ENCODE assay signal across 12 cellular contexts in the genomic region with DNA sequence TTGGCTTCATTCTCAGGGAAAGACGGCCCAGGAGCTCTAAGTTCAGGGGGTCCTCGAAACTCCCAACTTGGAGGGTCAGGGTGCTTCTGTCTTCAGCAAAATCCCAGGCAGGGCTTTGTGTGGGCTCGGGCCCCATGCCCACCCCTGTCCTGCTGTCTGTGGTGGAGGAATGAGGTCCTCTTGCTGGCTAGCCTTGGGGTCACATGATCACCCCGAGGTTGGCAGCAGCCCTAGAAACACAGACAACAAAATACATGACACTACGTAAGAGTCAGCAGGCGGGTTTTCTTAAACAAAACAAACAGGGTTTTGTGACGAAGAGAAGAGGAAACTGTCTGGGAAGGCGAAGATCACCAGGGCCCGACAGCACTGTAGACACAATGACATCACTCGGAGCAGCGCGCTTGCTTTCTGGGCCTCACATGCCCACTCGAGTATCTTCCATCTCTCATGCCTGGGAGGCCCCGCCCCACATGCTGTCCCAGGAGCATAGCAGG.
DNase-seq lines count a peak whose midpoint lies in the region; ATAC-seq, FAIRE-seq and TF ChIP-seq lines count a peak whose summit lies in the region.
"Had no signal": no experiment of that assay in that cellular context is flagged by ENCODE, and none has a peak within 500 bp of the region (broad histone marks: within the 10 kb centered on the region; RNA-seq: fewer than 3 reads in every experiment).

No MANE protein-coding gene starts in this region.

- TF ChIP-seq RAD21 in H1 (IDR thresholded peaks at IDR 0.05 in 1 of 2, conservative IDR thresholded peaks at IDR 0.05 in 1 of 2; ENCODE audit: low read depth in 2 of 2, low read length in 2 of 2): no peak

- peaks cover 2% of the 10 kb centered on the region; the same call in 1 of the 2 replicates for H3K79me1 ChIP-seq in H1 (ENCODE audit: low read depth, low read length)

- TF ChIP-seq CTCF in left ventricle myocardium inferior (IDR thresholded peaks at IDR 0.05; ENCODE audit: borderline replicate concordance) (no peak), H1 (IDR thresholded peaks at IDR 0.05; ENCODE audit: control extremely low read depth in 1 of 3, insufficient read depth in 1 of 3, low read depth in 1 of 3, low read length in 3 of 3) (no peak)

- peaks cover 0 to 2% of the 10 kb centered on the region in 2 experiments for H4K20me1 ChIP-seq in H1 (replicated peaks in 1 of 2; ENCODE audit: control insufficient read depth in 1 of 2, insufficient read depth in 2 of 2, low read length in 2 of 2)

- DNase-seq in Right ventricle myocardium superior (no peak), left ventricle myocardium inferior (no peak), H1 (ENCODE audit: low read depth in 1 of 2, low spot score in 2 of 2) (no peak), SKM-1 treated with dmso at 0.1 percent for 144 hours (lab: John Stamatoyannopoulos, UW; ENCODE audit: unreplicated experiment) (no peak), NCI-H2081 (lab: John Stamatoyannopoulos, UW) (no peak), GDM1 (lab: John Stamatoyannopoulos, UW) (no peak)
- DNase-seq: cortex of kidney had no signal

- peak overlapping the region; percentile 41 for H3K4ac ChIP-seq in H1 (replicated peaks; ENCODE audit: insufficient read length, low read depth, low read length)

- peaks cover 14% of the 10 kb centered on the region; the same call in 1 of the 2 replicates for H3K23me2 ChIP-seq in H1 (ENCODE audit: low read depth, low read length)

- H2BK20ac ChIP-seq in H1 (ENCODE audit: low read length): no peak overlapping the region

- no peak overlapping the region for H4K5ac ChIP-seq in H1 (ENCODE audit: insufficient read length, low read depth, low read length)

- peak overlapping the region; percentile 70; the same call in 1 of the 2 replicates for H2AK5ac ChIP-seq in H1 (ENCODE audit: low read depth, low read length)

- H3K36me3 ChIP-seq in left ventricle myocardium inferior (no peaks in the 10 kb centered on the region), H1 (ENCODE audit: control insufficient read depth in 2 of 4, insufficient read depth in 4 of 4, low read length in 3 of 4) (no peaks in the 10 kb centered on the region), mesodermal cell (ENCODE audit: control insufficient read depth, insufficient read depth, low read length) (no peaks in the 10 kb centered on the region)
- H3K36me3 ChIP-seq: BLaER1 treated with 17β-estradiol and CSF1 and Interleukin-3, amounts not matched to agents 10 nM and 100 nM; thoracic aorta had no signal

- no peak for TF ChIP-seq POLR2A in H1 (IDR thresholded peaks at IDR 0.05; ENCODE audit: control extremely low read depth in 1 of 2, low read depth in 2 of 2, low read length in 2 of 2)

- H3K27me3 ChIP-seq in left ventricle myocardium inferior (ENCODE audit: low read depth) (no peaks in the 10 kb centered on the region), H1 (replicated peaks in 1 of 4; ENCODE audit: control insufficient read depth in 3 of 4, extremely low read depth in 1 of 4, insufficient read depth in 3 of 4, low read length in 3 of 4) (no peaks in the 10 kb centered on the region; a peak in 1 of 7 replicates)
- H3K27me3 ChIP-seq: BLaER1 treated with 17β-estradiol and CSF1 and Interleukin-3, amounts not matched to agents 10 nM and 100 nM had no signal

- POLR2A ChIA-PET in H1 (lab: Charles Lee; ENCODE audit: partially characterized antibody): no interaction called here

- H4K91ac ChIP-seq in H1 (replicated peaks; ENCODE audit: insufficient read length, low read length): no peak overlapping the region

- no peak overlapping the region for H4K8ac ChIP-seq in H1 (ENCODE audit: extremely low read depth, insufficient read depth, low read length)

- no peak overlapping the region for H3K23ac ChIP-seq in H1 (ENCODE audit: insufficient read length)

- H3K18ac ChIP-seq in H1 (ENCODE audit: extremely low read depth, low read length): no peak overlapping the region

- H2BK12ac ChIP-seq in H1 (ENCODE audit: low read depth, low read length): peak overlapping the region; percentile 98

- H3K4me3 ChIP-seq in left ventricle myocardium inferior (no peak overlapping the region), H1 (ENCODE audit: extremely low read depth in 1 of 4, insufficient read depth in 2 of 4, low read depth in 3 of 4, low read length in 4 of 4) (no peak overlapping the region), mesodermal cell (ENCODE audit: extremely low read depth, insufficient read depth, low read length, poor library complexity, severe bottlenecking) (no peak overlapping the region)
- H3K4me3 ChIP-seq: BLaER1 treated with 17β-estradiol and CSF1 and Interleukin-3, amounts not matched to agents 10 nM and 100 nM; thoracic aorta had no signal

- H2BK120ac ChIP-seq in H1 (replicated peaks; ENCODE audit: low read depth, low read length): no peak overlapping the region

- peak; percentile 35 for ATAC-seq in Right ventricle myocardium superior (ENCODE audit: poor library complexity)
- ATAC-seq in GM21717 (IDR thresholded peaks at IDR 0.05; ENCODE audit: unreplicated experiment): no peak

- no peak overlapping the region for H3K9ac ChIP-seq in H1 (replicated peaks in 1 of 4; ENCODE audit: extremely low read depth in 1 of 4, low read depth in 3 of 4, low read length in 3 of 4)
- H3K9ac ChIP-seq: BLaER1 treated with 17β-estradiol and CSF1 and Interleukin-3, amounts not matched to agents 10 nM and 100 nM; parathyroid adenoma had no signal

- 0 out of 2 replicates have a peak overlapping the region, but pooled peaks have one; percentile 66 for H2BK5ac ChIP-seq in H1 (ENCODE audit: low read depth, low read length)

- H2AFZ ChIP-seq in H1 (ENCODE audit: low read length): no peak overlapping the region
- H2AFZ ChIP-seq: parathyroid adenoma had no signal

- TF ChIP-seq EP300 in H1 (IDR thresholded peaks at IDR 0.05; ENCODE audit: borderline replicate concordance in 1 of 2, low read depth in 2 of 2, low read length in 2 of 2): no peak

- H3K9me3 ChIP-seq in left ventricle myocardium inferior (replicated peaks): no peaks in the 10 kb centered on the region
- no peaks in the 10 kb centered on the region; a peak in 1 of 4 replicates for H3K9me3 ChIP-seq in H1 (ENCODE audit: insufficient read depth in 2 of 2, low read depth in 1 of 2, low read length in 1 of 2)
- H3K9me3 ChIP-seq in mesodermal cell (ENCODE audit: control insufficient read depth, low read length): no peaks in the 10 kb centered on the region
- H3K9me3 ChIP-seq: BLaER1 treated with 17β-estradiol and CSF1 and Interleukin-3, amounts not matched to agents 10 nM and 100 nM; thoracic aorta had no signal

- CTCF ChIA-PET in H1 (lab: Charles Lee; ENCODE audit: partially characterized antibody): no interaction called here

- H3K14ac ChIP-seq in H1 (ENCODE audit: insufficient read length): no peak overlapping the region

- H3K56ac ChIP-seq in H1 (replicated peaks; ENCODE audit: insufficient read length, low read depth, low read length): no peak overlapping the region

- H3K79me2 ChIP-seq in H1 (ENCODE audit: control insufficient read depth in 1 of 2, insufficient read depth in 2 of 2, low read length in 2 of 2): no peaks in the 10 kb centered on the region
- H3K79me2 ChIP-seq: parathyroid adenoma had no signal

- intact Hi-C loops in Right ventricle myocardium superior (cut with DNase I): no loop called here
- intact Hi-C loops in left ventricle myocardium inferior (cut with micrococcal nuclease): no loop called here

- FAIRE-seq in H1 (lab: Jason Lieb, UNC): no peak

- H3K27ac ChIP-seq in left ventricle myocardium inferior (replicated peaks): no peak overlapping the region
- no peak overlapping the region for H3K27ac ChIP-seq in H1 (ENCODE audit: low read depth, low read length)
- H3K27ac ChIP-seq in mesodermal cell (ENCODE audit: low read depth, low read length, severe bottlenecking): peak overlapping the region; percentile 100
- H3K27ac ChIP-seq: BLaER1 treated with 17β-estradiol and CSF1 and Interleukin-3, amounts not matched to agents 10 nM and 100 nM; parathyroid adenoma; thoracic aorta had no signal

- 88% methylated on average over 14 of the region's 14 CpGs; no CpG with 5 or more reads in 1 of the 2 experiments for WGBS in H1 (ENCODE audit: extremely low coverage in 1 of 2, insufficient coverage in 1 of 2, insufficient read length in 1 of 2, insufficient replicate concordance in 2 of 2, low coverage in 1 of 2, low lambda C conversion rate in 2 of 2, missing lambda C conversion rate in 1 of 2), 2 experiments
- WGBS in mesodermal cell (ENCODE audit: insufficient coverage in 2 of 2), 2 experiments: 88 to 92% methylated on average over 12 of the region's 14 CpGs

- peaks cover 26% of the 10 kb centered on the region for H3K4me1 ChIP-seq in left ventricle myocardium inferior
- peaks cover 0 to 14% (median 9%) of the 10 kb centered on the region in 4 experiments; a peak in 6 of 7 replicates for H3K4me1 ChIP-seq in H1 (replicated peaks in 1 of 4; ENCODE audit: control insufficient read depth in 3 of 4, insufficient read depth in 4 of 4, low read length in 3 of 4)
- H3K4me1 ChIP-seq in mesodermal cell (ENCODE audit: control insufficient read depth, insufficient read depth, low read length, poor library complexity, severe bottlenecking): peaks cover 51% of the 10 kb centered on the region

- no peak overlapping the region for H3K4me2 ChIP-seq in H1 (ENCODE audit: insufficient read depth in 1 of 2, low read depth in 2 of 2, low read length in 2 of 2)

- H2BK15ac ChIP-seq in H1 (ENCODE audit: low read length): peak overlapping the region; percentile 98; the same call in 1 of the 2 replicates

TF ChIP-seq in H1, 55 proteins besides CTCF, POLR2A, EP300 and RAD21 (continues in another document):
- TF ChIP-seq SIX5 (IDR thresholded peaks at IDR 0.05; ENCODE audit: low read depth, low read length): no peak
- no peak for TF ChIP-seq ASH2L (IDR thresholded peaks at IDR 0.05; ENCODE audit: low read length)
- TF ChIP-seq SP2 (IDR thresholded peaks at IDR 0.05; ENCODE audit: low read length): no peak
- TF ChIP-seq JUN (IDR thresholded peaks at IDR 0.05; ENCODE audit: low read depth, low read length): no peak
- TF ChIP-seq BACH1 (IDR thresholded peaks at IDR 0.05; ENCODE audit: low read length): no peak
- no peak for TF ChIP-seq EZH2 (IDR thresholded peaks at IDR 0.05; ENCODE audit: low read depth, low read length, severe bottlenecking)
- TF ChIP-seq, protein P1, sequence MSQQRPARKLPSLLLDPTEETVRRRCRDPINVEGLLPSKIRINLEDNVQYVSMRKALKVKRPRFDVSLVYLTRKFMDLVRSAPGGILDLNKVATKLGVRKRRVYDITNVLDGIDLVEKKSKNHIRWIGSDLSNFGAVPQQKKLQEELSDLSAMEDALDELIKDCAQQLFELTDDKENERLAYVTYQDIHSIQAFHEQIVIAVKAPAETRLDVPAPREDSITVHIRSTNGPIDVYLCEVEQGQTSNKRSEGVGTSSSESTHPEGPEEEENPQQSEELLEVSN (IDR thresholded peaks at IDR 0.05): no peak
- TF ChIP-seq, protein P2, sequence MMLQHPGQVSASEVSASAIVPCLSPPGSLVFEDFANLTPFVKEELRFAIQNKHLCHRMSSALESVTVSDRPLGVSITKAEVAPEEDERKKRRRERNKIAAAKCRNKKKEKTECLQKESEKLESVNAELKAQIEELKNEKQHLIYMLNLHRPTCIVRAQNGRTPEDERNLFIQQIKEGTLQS (IDR thresholded peaks at IDR 0.05; ENCODE audit: insufficient read depth, low read depth, low read length): no peak
- no peak for TF ChIP-seq KDM5A (IDR thresholded peaks at IDR 0.05; ENCODE audit: low read length)
- TF ChIP-seq HDAC6 (IDR thresholded peaks at IDR 0.05; ENCODE audit: low read depth, low read length): no peak
